Comparison of ENCODE assay signal across 10 cellular contexts in genomic region chr9:134474656-134475050, GRCh38.
DNase-seq lines count a peak whose midpoint lies in the region; ATAC-seq and TF ChIP-seq lines count a peak whose summit lies in the region.
"Had no signal": no experiment of that assay in that cellular context is flagged by ENCODE, and none has a peak within 500 bp of the region (broad histone marks: within the 10 kb centered on the region; RNA-seq: fewer than 3 reads in every experiment).

No MANE protein-coding gene starts in this region.

- TF ChIP-seq POLR2A in right lobe of liver (IDR thresholded peaks at IDR 0.05): no peak

- no peaks in the 10 kb centered on the region for H3K79me2 ChIP-seq in osteoblast (ENCODE audit: insufficient read depth, low read length)

- no peak overlapping the region for H2AFZ ChIP-seq in osteoblast (ENCODE audit: low read length)

- no peaks in the 10 kb centered on the region for H4K20me1 ChIP-seq in osteoblast (ENCODE audit: insufficient read depth, low read length)

- no peaks in the 10 kb centered on the region for H3K27me3 ChIP-seq in liver (ENCODE audit: control insufficient read depth in 4 of 4, insufficient read depth in 4 of 4, low read length in 3 of 4)
- H3K27me3 ChIP-seq in right lobe of liver: no peaks in the 10 kb centered on the region
- no peaks in the 10 kb centered on the region for H3K27me3 ChIP-seq in osteoblast (ENCODE audit: insufficient read depth, low read length)
- H3K27me3 ChIP-seq in aorta (ENCODE audit: control insufficient read depth in 1 of 2, insufficient read depth in 2 of 2, low read length in 1 of 2): no peaks in the 10 kb centered on the region

- H3K4me1 ChIP-seq in liver (ENCODE audit: control insufficient read depth in 4 of 4, insufficient read depth in 4 of 4, low read length in 3 of 4): peaks cover 0 to 3% (median 1%) of the 10 kb centered on the region in 4 donors
- H3K4me1 ChIP-seq in right lobe of liver: no peaks in the 10 kb centered on the region
- H3K4me1 ChIP-seq in osteoblast (ENCODE audit: insufficient read depth, low read length): peaks cover 23% of the 10 kb centered on the region
- peaks cover 0 to 4% of the 10 kb centered on the region in 2 donors for H3K4me1 ChIP-seq in aorta (ENCODE audit: control insufficient read depth in 1 of 2, insufficient read depth in 2 of 2, low read length in 2 of 2)

- TF ChIP-seq CTCF in liver (IDR thresholded peaks at IDR 0.05; ENCODE audit: low read depth, low read length, missing input control) (no peak), right lobe of liver (IDR thresholded peaks at IDR 0.05) (no peak), osteoblast (IDR thresholded peaks at IDR 0.05; ENCODE audit: extremely low read depth, low read depth, low read length) (no peak), GM13977 (IDR thresholded peaks at IDR 0.05; ENCODE audit: extremely low read depth, insufficient read depth, missing control alignments) (no peak)

- DNase-seq in right lobe of liver (no peak), osteoblast (ENCODE audit: insufficient read length, low spot score, missing footprints) (no peak), aorta (no peak), GM13977 (ENCODE audit: low spot score) (no peak)
- DNase-seq: foreskin melanocyte, MM.1S had no signal

- no peak overlapping the region for H3K4me3 ChIP-seq in liver (ENCODE audit: low read depth in 1 of 3, low read length in 3 of 3)
- H3K4me3 ChIP-seq in right lobe of liver: no peak overlapping the region
- H3K4me3 ChIP-seq in osteoblast (ENCODE audit: insufficient read depth, low read length): no peak overlapping the region
- H3K4me3 ChIP-seq in aorta (ENCODE audit: low read length in 2 of 2): no peak overlapping the region

- H3K4me2 ChIP-seq in osteoblast (ENCODE audit: insufficient read depth, low read length): no peak overlapping the region

- H3K9me3 ChIP-seq in liver (ENCODE audit: control insufficient read depth in 4 of 4, low read length in 3 of 4) (no peaks in the 10 kb centered on the region), right lobe of liver (no peaks in the 10 kb centered on the region), osteoblast (ENCODE audit: low read depth, low read length) (no peaks in the 10 kb centered on the region), aorta (ENCODE audit: control insufficient read depth, low read length) (no peaks in the 10 kb centered on the region)

- in situ Hi-C loops in GM13977 (cut with MboI; ENCODE audit: low pct_unique_long_range_greater_than_20kb, low sequenced_read_pairs, unreplicated experiment): no loop called here

- H3K9ac ChIP-seq in liver (ENCODE audit: low read depth in 1 of 2, low read length in 2 of 2): no peak overlapping the region

- H3K36me3 ChIP-seq in liver (ENCODE audit: control insufficient read depth in 4 of 4, insufficient read depth in 3 of 4, low read depth in 1 of 4, low read length in 3 of 4): no peaks in the 10 kb centered on the region
- no peaks in the 10 kb centered on the region for H3K36me3 ChIP-seq in right lobe of liver
- H3K36me3 ChIP-seq in osteoblast (ENCODE audit: insufficient read depth, low read length): no peaks in the 10 kb centered on the region
- H3K36me3 ChIP-seq in aorta (ENCODE audit: control insufficient read depth in 1 of 2, insufficient read depth in 2 of 2, low read length in 1 of 2): no peaks in the 10 kb centered on the region

- WGBS in liver: 60% methylated on average over 12 of the region's 12 CpGs
- no CpG with 5 or more reads among the region's 12 CpGs for WGBS in right lobe of liver (ENCODE audit: insufficient coverage, low coverage, low lambda C conversion rate, missing lambda C conversion rate)
- WGBS in aorta, 2 donors: 78 to 79% methylated on average over 10 to 12 of the region's 12 CpGs

- TF ChIP-seq RAD21 in liver (IDR thresholded peaks at IDR 0.05): no peak

- intact Hi-C loops in right lobe of liver (cut with DNase I): no loop called here
- intact Hi-C loops in aorta (cut with DNase I): loop anchor here in 1 of 2 donors (2.0 to 5.0 kb wide), 2 partner anchors 73 to 168 kb away; no protein-coding TSS in a partner anchor

- H3K27ac ChIP-seq in liver (ENCODE audit: low read depth in 1 of 2, low read length in 2 of 2): peak overlapping the region; percentile 35 to 38
- H3K27ac ChIP-seq in right lobe of liver: no peak overlapping the region
- H3K27ac ChIP-seq in osteoblast (ENCODE audit: low read depth, low read length): peak overlapping the region; percentile 46
- H3K27ac ChIP-seq in aorta (ENCODE audit: low read depth in 1 of 2, low read length in 2 of 2): peak overlapping the region in 1 of 2 donors; percentile 59

- ATAC-seq in right lobe of liver: no peak
- peak; percentile 3 for ATAC-seq in esophagus mucosa
- ATAC-seq in aorta (ENCODE audit: low FRiP score): peak; percentile 3
- ATAC-seq in GM19467 (IDR thresholded peaks at IDR 0.05; ENCODE audit: unreplicated experiment): no peak
- no peak for ATAC-seq in HG03025 (IDR thresholded peaks at IDR 0.05; ENCODE audit: low FRiP score, unreplicated experiment)

TF ChIP-seq in liver, 16 proteins besides CTCF, POLR2A, EP300 and RAD21:
- TF ChIP-seq TAF1 (conservative IDR thresholded peaks at IDR 0.05): no peak
- TF ChIP-seq, protein P1, sequence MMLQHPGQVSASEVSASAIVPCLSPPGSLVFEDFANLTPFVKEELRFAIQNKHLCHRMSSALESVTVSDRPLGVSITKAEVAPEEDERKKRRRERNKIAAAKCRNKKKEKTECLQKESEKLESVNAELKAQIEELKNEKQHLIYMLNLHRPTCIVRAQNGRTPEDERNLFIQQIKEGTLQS (IDR thresholded peaks at IDR 0.05): no peak
- TF ChIP-seq, protein P2, sequence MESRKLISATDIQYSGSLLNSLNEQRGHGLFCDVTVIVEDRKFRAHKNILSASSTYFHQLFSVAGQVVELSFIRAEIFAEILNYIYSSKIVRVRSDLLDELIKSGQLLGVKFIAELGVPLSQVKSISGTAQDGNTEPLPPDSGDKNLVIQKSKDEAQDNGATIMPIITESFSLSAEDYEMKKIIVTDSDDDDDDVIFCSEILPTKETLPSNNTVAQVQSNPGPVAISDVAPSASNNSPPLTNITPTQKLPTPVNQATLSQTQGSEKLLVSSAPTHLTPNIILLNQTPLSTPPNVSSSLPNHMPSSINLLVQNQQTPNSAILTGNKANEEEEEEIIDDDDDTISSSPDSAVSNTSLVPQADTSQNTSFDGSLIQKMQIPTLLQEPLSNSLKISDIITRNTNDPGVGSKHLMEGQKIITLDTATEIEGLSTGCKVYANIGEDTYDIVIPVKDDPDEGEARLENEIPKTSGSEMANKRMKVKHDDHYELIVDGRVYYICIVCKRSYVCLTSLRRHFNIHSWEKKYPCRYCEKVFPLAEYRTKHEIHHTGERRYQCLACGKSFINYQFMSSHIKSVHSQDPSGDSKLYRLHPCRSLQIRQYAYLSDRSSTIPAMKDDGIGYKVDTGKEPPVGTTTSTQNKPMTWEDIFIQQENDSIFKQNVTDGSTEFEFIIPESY (IDR thresholded peaks at IDR 0.05): no peak
- no peak for TF ChIP-seq YY1 (IDR thresholded peaks at IDR 0.05)
- TF ChIP-seq SP1 (IDR thresholded peaks at IDR 0.05): no peak
- TF ChIP-seq, protein P3, sequence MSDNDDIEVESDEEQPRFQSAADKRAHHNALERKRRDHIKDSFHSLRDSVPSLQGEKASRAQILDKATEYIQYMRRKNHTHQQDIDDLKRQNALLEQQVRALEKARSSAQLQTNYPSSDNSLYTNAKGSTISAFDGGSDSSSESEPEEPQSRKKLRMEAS (IDR thresholded peaks at IDR 0.05): no peak

Comparison
In these comparisons a context has a peak if more than half of its experiments do, and no peak if none do; other contexts are left out.
1. H3K27ac ChIP-seq: peak in liver (2 of 2) and osteoblast (single experiment); none in right lobe of liver (0 of 3).
2. ATAC-seq: peak in esophagus mucosa (single experiment) and aorta (single experiment); none in right lobe of liver (0 of 4), GM19467 (single experiment) and HG03025 (single experiment).